18 cellular contexts compared by ENCODE assay signal in genomic region chr3:192919895-192920294, GRCh38. TPM values are rescaled to one million over a fixed set of nuclear protein-coding genes. Genes with fewer than 3 reads are reported as not detected.
DNase-seq lines count a peak whose midpoint lies in the region; ATAC-seq, FAIRE-seq and TF ChIP-seq lines count a peak whose summit lies in the region.
"Had no signal": no experiment of that assay in that cellular context is flagged by ENCODE, and none has a peak within 500 bp of the region (broad histone marks: within the 10 kb centered on the region; RNA-seq: fewer than 3 reads in every experiment).

No MANE protein-coding gene starts in this region.

- in situ Hi-C loops in KBM-7 (cut with MboI; ENCODE audit: low pct_unique_long_range_greater_than_20kb, low sequenced_read_pairs): no loop called here

- H2AK5ac ChIP-seq in mesendoderm (ENCODE audit: low read length): no peak overlapping the region

- peaks cover 40% of the 10 kb centered on the region for H3K4me1 Mint-ChIP-seq in CD14-positive monocyte

- no peak for TF ChIP-seq CTCF in CD14-positive monocyte (IDR thresholded peaks at IDR 0.05)

- peaks cover 10% of the 10 kb centered on the region for H3K4me1 ChIP-seq in mesendoderm (ENCODE audit: control insufficient read depth, low read depth, low read length)

- peak overlapping the region in 5 of 7 donors; percentile 10 to 77 (median 72) for H3K27ac Mint-ChIP-seq in CD14-positive monocyte

- H3K18ac ChIP-seq in mesendoderm (ENCODE audit: low read length): no peak overlapping the region

- no peak overlapping the region for H3K23ac ChIP-seq in mesendoderm (ENCODE audit: low read length)

- no peaks in the 10 kb centered on the region for H3K27me3 ChIP-seq in mesendoderm (ENCODE audit: insufficient read depth, low read length, poor library complexity)

- no peak overlapping the region for H4K5ac ChIP-seq in mesendoderm (ENCODE audit: low read length)

- H3K79me2 ChIP-seq in mesendoderm (ENCODE audit: control insufficient read depth, insufficient read depth, low read length): peaks cover 9% of the 10 kb centered on the region

- peaks cover 2% of the 10 kb centered on the region for H3K79me1 ChIP-seq in mesendoderm (ENCODE audit: low read length)

- WGBS in mesendoderm (ENCODE audit: extremely low coverage, insufficient coverage, low lambda C conversion rate): no CpG with 5 or more reads among the region's 10 CpGs

- peak overlapping the region in 1 of 2 donors; percentile 97 for H3K4me3 Mint-ChIP-seq in CD14-positive monocyte

- peak overlapping the region; percentile 29 for H2BK15ac ChIP-seq in mesendoderm (replicated peaks; ENCODE audit: low read depth)

- H3K36me3 Mint-ChIP-seq in CD14-positive monocyte: peaks cover 8 to 10% of the 10 kb centered on the region in 2 donors

- no peak overlapping the region for H3K27ac ChIP-seq in mesendoderm (ENCODE audit: low read depth, low read length)

- DNase-seq in CD14-positive monocyte (ENCODE audit: low spot score): no peak
- peak; percentile 36 for DNase-seq in KBM-7
- DNase-seq in OCI-M1 (lab: John Stamatoyannopoulos, UW): peak; percentile 13
- DNase-seq in mesendoderm: no peak
- DNase-seq in GM19239 (ENCODE audit: insufficient read length, low spot score): no peak
- DNase-seq in NCI-H526 (lab: John Stamatoyannopoulos, UW): no peak
- DNase-seq: AML-193; CD4-positive, alpha-beta memory T cell; DMS79; GOT3; Karpas-422; MM.1S; NCI-H1417 treated with DMSO at 0.1 percent for 48 hours; NCI-H2029; SHP77 had no signal

- H2BK120ac ChIP-seq in mesendoderm (ENCODE audit: low read depth, low read length): no peak overlapping the region

- no peak overlapping the region for H3K4me3 ChIP-seq in mesendoderm (ENCODE audit: low read length)

- intact Hi-C loops in CD14-positive monocyte (cut with micrococcal nuclease): loop anchor here in 1 of 2 donors (10.0 kb wide), 1 partner anchor 65 kb away; no protein-coding TSS in a partner anchor

- no peak for ATAC-seq in HG03565 (IDR thresholded peaks at IDR 0.05; ENCODE audit: unreplicated experiment)
- ATAC-seq: Panc1, SK-N-SH treated with all-trans-retinoic acid at 6 μM for 48 hours had no signal

- H4K8ac ChIP-seq in mesendoderm (ENCODE audit: low read depth, low read length): no peak overlapping the region

- no peak overlapping the region for H3K4me2 ChIP-seq in mesendoderm (ENCODE audit: low read length)

- H3K56ac ChIP-seq in mesendoderm (ENCODE audit: low read length): no peak overlapping the region

- H3K4ac ChIP-seq in mesendoderm (ENCODE audit: low read depth, low read length): no peak overlapping the region

- peaks cover 64 to 68% (median 64%) of the 10 kb centered on the region in 3 donors for H3K27me3 Mint-ChIP-seq in CD14-positive monocyte (ENCODE audit: low read depth in 3 of 3)

- no peak overlapping the region for H3K9ac ChIP-seq in mesendoderm (ENCODE audit: low read length)

- H2BK5ac ChIP-seq in mesendoderm (ENCODE audit: low read length): no peak overlapping the region

- FAIRE-seq in GM19239 (lab: Jason Lieb, UNC): no peak

- H3K36me3 ChIP-seq in mesendoderm (ENCODE audit: control insufficient read depth, insufficient read depth, low read length): no peaks in the 10 kb centered on the region

- H3K9me3 Mint-ChIP-seq in CD14-positive monocyte: peaks cover 0 to 19% (median 11%) of the 10 kb centered on the region in 7 donors

RNA-seq across cellular contexts. Expression of gene MB21D2, which starts 2.2 kb away (rescaled TPM):
- under 1 TPM; 0.37 to 0.59 TPM for polyA plus RNA-seq in CD14-positive monocyte
- 19.5 TPM for polyA plus RNA-seq in mesendoderm (2013, experiment 1 of 2)
- 19.5 TPM for polyA plus RNA-seq in mesendoderm (2013, experiment 2 of 2)

Comparison
In these comparisons a context has a peak if more than half of its experiments do, and no peak if none do; other contexts are left out.
1. DNase-seq: peak in KBM-7 (single experiment) and OCI-M1 (single experiment); none in CD14-positive monocyte (single experiment), mesendoderm (single experiment), GM19239 (single experiment) and NCI-H526 (0 of 2).